Comparison of ENCODE assay signal across 1 cellular context in the genomic region with DNA sequence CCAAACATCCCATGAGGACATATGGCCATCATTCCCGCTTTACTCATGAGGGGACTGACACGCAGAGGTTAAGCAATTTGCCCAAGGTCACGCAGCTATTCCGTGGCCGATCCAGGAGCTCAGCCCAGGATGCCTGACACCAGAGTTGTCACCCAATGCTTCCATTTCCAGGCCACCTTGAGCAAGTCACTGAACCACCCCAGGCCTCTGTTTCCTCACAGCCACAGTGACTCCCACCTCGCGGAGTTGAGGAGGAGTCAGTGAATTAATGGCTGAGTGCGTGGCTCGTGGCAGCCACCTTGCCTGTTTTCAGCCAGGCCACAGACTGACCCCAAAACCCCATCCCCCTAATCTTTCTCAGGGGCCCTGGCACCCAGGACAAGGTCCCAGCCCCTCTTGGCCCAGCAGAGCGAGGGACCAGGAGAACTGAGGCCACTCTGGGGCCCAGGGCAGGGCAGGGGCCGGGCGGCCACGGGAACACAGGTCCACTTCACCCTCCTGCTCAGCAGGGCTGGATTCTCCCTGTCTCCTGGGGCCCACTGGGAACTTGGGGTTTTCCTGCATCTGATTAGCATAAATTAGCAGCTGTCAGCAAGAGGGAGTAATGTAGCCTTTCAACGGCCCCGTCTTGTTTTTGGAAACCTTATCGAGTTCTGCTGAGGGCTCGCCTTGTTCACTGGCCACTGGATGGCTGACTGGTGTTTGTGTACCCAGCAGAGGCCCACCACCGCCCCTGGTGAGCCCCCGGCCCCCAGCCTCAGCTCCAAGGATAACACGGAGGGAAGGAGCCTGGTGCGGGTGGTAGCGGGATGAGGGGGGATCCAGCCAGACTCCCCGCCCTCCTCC.
A peak's percentile ranks its signal among the peaks of the same experiment; 100 is the strongest.
TF ChIP-seq lines count a peak whose summit lies in the region.

No MANE protein-coding gene starts in this region.

TF ChIP-seq in K562, 482 proteins besides CTCF, POLR2A, EP300 and RAD21 (continued from another document and continues in another):
- TF ChIP-seq NR2C1 (IDR thresholded peaks at IDR 0.05), result no peak
- TF ChIP-seq NR2C1 (tag; IDR thresholded peaks at IDR 0.05), result peak; percentile 4
- peak; percentile 82 for TF ChIP-seq STAT6 (CRISPR knock-in tag; IDR thresholded peaks at IDR 0.05)
- no peak for TF ChIP-seq ZNF143 (CRISPR knock-in tag; IDR thresholded peaks at IDR 0.05)
- TF ChIP-seq, protein P1, sequence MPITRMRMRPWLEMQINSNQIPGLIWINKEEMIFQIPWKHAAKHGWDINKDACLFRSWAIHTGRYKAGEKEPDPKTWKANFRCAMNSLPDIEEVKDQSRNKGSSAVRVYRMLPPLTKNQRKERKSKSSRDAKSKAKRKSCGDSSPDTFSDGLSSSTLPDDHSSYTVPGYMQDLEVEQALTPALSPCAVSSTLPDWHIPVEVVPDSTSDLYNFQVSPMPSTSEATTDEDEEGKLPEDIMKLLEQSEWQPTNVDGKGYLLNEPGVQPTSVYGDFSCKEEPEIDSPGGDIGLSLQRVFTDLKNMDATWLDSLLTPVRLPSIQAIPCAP (CRISPR knock-in tag; IDR thresholded peaks at IDR 0.05; ENCODE audit: borderline replicate concordance), result no peak
- TF ChIP-seq, protein P2, sequence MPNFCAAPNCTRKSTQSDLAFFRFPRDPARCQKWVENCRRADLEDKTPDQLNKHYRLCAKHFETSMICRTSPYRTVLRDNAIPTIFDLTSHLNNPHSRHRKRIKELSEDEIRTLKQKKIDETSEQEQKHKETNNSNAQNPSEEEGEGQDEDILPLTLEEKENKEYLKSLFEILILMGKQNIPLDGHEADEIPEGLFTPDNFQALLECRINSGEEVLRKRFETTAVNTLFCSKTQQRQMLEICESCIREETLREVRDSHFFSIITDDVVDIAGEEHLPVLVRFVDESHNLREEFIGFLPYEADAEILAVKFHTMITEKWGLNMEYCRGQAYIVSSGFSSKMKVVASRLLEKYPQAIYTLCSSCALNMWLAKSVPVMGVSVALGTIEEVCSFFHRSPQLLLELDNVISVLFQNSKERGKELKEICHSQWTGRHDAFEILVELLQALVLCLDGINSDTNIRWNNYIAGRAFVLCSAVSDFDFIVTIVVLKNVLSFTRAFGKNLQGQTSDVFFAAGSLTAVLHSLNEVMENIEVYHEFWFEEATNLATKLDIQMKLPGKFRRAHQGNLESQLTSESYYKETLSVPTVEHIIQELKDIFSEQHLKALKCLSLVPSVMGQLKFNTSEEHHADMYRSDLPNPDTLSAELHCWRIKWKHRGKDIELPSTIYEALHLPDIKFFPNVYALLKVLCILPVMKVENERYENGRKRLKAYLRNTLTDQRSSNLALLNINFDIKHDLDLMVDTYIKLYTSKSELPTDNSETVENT (CRISPR knock-in tag; IDR thresholded peaks at IDR 0.05), result no peak
- no peak for TF ChIP-seq ETV5 (CRISPR knock-in tag; IDR thresholded peaks at IDR 0.05; ENCODE audit: low read depth)
- TF ChIP-seq ZNF639 (CRISPR knock-in tag; conservative IDR thresholded peaks at IDR 0.05 in 1 of 2, IDR thresholded peaks at IDR 0.05 in 1 of 2), result peak in 1 of 2 experiments; percentile 78; a peak in 1 of 4 replicates
- no peak for TF ChIP-seq TRIM24 (IDR thresholded peaks at IDR 0.05)
- TF ChIP-seq ZNF586 (CRISPR knock-in tag; conservative IDR thresholded peaks at IDR 0.05), result peak; percentile 64; the same call in 1 of the 2 replicates
- peak; percentile 64; the same call in 1 of the 2 replicates for TF ChIP-seq BRD4 (IDR thresholded peaks at IDR 0.05)
- TF ChIP-seq SRF (CRISPR knock-in tag; IDR thresholded peaks at IDR 0.05), result 0 out of 4 replicates have a peak, but pooled peaks of 1 of the 2 experiments have one; percentile 44
- peak; percentile 60; the same call in 1 of the 2 replicates for TF ChIP-seq ZNF212 (CRISPR knock-in tag; IDR thresholded peaks at IDR 0.05)
- TF ChIP-seq PBX2 (CRISPR knock-in tag; IDR thresholded peaks at IDR 0.05; ENCODE audit: low read depth), result no peak
- peak; percentile 82 for TF ChIP-seq PBX2 (tag; conservative IDR thresholded peaks at IDR 0.05; ENCODE audit: low read depth)
- TF ChIP-seq, protein P3, sequence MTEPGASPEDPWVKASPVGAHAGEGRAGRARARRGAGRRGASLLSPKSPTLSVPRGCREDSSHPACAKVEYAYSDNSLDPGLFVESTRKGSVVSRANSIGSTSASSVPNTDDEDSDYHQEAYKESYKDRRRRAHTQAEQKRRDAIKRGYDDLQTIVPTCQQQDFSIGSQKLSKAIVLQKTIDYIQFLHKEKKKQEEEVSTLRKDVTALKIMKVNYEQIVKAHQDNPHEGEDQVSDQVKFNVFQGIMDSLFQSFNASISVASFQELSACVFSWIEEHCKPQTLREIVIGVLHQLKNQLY (CRISPR knock-in tag; conservative IDR thresholded peaks at IDR 0.05), result peak in 1 of 2 experiments; percentile 85; a peak in 1 of 4 replicates
- TF ChIP-seq ZNF561 (CRISPR knock-in tag; conservative IDR thresholded peaks at IDR 0.05), result peak; percentile 63
- no peak for TF ChIP-seq FOSL1 (tag; conservative IDR thresholded peaks at IDR 0.05)
- TF ChIP-seq ZFP1 (CRISPR knock-in tag; IDR thresholded peaks at IDR 0.05), result peak; percentile 53; the same call in 1 of the 2 replicates
- TF ChIP-seq L3MBTL2 (IDR thresholded peaks at IDR 0.05), result no peak
- TF ChIP-seq CREB5 (CRISPR knock-in tag; IDR thresholded peaks at IDR 0.05), result no peak
- peak; percentile 63; the same call in 1 of the 2 replicates for TF ChIP-seq SMAD4 (CRISPR knock-in tag; conservative IDR thresholded peaks at IDR 0.05)
- TF ChIP-seq HBP1 (CRISPR knock-in tag; IDR thresholded peaks at IDR 0.05), result 0 out of 2 replicates have a peak, but pooled peaks have one; percentile 49
- TF ChIP-seq, protein P4, sequence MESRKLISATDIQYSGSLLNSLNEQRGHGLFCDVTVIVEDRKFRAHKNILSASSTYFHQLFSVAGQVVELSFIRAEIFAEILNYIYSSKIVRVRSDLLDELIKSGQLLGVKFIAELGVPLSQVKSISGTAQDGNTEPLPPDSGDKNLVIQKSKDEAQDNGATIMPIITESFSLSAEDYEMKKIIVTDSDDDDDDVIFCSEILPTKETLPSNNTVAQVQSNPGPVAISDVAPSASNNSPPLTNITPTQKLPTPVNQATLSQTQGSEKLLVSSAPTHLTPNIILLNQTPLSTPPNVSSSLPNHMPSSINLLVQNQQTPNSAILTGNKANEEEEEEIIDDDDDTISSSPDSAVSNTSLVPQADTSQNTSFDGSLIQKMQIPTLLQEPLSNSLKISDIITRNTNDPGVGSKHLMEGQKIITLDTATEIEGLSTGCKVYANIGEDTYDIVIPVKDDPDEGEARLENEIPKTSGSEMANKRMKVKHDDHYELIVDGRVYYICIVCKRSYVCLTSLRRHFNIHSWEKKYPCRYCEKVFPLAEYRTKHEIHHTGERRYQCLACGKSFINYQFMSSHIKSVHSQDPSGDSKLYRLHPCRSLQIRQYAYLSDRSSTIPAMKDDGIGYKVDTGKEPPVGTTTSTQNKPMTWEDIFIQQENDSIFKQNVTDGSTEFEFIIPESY (CRISPR knock-in tag; IDR thresholded peaks at IDR 0.05), result peak; percentile 54; the same call in 1 of the 2 replicates
- no peak for TF ChIP-seq KLF10 (CRISPR knock-in tag; IDR thresholded peaks at IDR 0.05)
- no peak for TF ChIP-seq SMAD1 (IDR thresholded peaks at IDR 0.05; ENCODE audit: low read depth, low read length, partially characterized antibody)
- TF ChIP-seq ZNF449 (CRISPR knock-in tag; IDR thresholded peaks at IDR 0.05), result peak; percentile 61
- no peak for TF ChIP-seq MYNN (IDR thresholded peaks at IDR 0.05)
- no peak for TF ChIP-seq MYNN (CRISPR knock-in tag; IDR thresholded peaks at IDR 0.05)
- TF ChIP-seq, protein P5, sequence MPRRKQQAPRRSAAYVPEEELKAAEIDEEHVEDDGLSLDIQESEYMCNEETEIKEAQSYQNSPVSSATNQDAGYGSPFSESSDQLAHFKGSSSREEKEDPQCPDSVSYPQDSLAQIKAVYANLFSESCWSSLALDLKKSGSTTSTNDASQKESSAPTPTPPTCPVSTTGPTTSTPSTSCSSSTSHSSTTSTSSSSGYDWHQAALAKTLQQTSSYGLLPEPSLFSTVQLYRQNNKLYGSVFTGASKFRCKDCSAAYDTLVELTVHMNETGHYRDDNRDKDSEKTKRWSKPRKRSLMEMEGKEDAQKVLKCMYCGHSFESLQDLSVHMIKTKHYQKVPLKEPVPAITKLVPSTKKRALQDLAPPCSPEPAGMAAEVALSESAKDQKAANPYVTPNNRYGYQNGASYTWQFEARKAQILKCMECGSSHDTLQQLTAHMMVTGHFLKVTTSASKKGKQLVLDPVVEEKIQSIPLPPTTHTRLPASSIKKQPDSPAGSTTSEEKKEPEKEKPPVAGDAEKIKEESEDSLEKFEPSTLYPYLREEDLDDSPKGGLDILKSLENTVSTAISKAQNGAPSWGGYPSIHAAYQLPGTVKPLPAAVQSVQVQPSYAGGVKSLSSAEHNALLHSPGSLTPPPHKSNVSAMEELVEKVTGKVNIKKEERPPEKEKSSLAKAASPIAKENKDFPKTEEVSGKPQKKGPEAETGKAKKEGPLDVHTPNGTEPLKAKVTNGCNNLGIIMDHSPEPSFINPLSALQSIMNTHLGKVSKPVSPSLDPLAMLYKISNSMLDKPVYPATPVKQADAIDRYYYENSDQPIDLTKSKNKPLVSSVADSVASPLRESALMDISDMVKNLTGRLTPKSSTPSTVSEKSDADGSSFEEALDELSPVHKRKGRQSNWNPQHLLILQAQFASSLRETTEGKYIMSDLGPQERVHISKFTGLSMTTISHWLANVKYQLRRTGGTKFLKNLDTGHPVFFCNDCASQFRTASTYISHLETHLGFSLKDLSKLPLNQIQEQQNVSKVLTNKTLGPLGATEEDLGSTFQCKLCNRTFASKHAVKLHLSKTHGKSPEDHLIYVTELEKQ (CRISPR knock-in tag; IDR thresholded peaks at IDR 0.05), result no peak; the same call in 1 of the 2 replicates
